In genomic region chr19:12669272-12670158, GRCh38 we compare ENCODE assay signal across 1 cellular context.
TF ChIP-seq lines count a peak whose summit lies in the region.

No MANE protein-coding gene starts in this region.

TF ChIP-seq in HepG2, 621 proteins besides CTCF, POLR2A, EP300 and RAD21 (continued from another document and continues in another):
- TF ChIP-seq ZHX2 (IDR thresholded peaks at IDR 0.05; ENCODE audit: low read depth): peak; percentile 64; the same call in 1 of the 2 replicates
- TF ChIP-seq ZHX2 (CRISPR knock-in tag; IDR thresholded peaks at IDR 0.05; ENCODE audit: borderline replicate concordance): no peak
- no peak for TF ChIP-seq SNAPC5 (CRISPR knock-in tag; IDR thresholded peaks at IDR 0.05; ENCODE audit: borderline replicate concordance)
- TF ChIP-seq ZNF761 (CRISPR knock-in tag; conservative IDR thresholded peaks at IDR 0.05): no peak
- 0 out of 2 replicates have a peak, but pooled peaks have one; percentile 27 for TF ChIP-seq ZNF564 (CRISPR knock-in tag; IDR thresholded peaks at IDR 0.05)
- TF ChIP-seq ZFAT (CRISPR knock-in tag; conservative IDR thresholded peaks at IDR 0.05): no peak
- TF ChIP-seq DNMT3B (CRISPR knock-in tag; conservative IDR thresholded peaks at IDR 0.05): no peak
- TF ChIP-seq ZNF484 (CRISPR knock-in tag; IDR thresholded peaks at IDR 0.05; ENCODE audit: borderline replicate concordance, low read depth): no peak
- TF ChIP-seq ZNF691 (CRISPR knock-in tag; IDR thresholded peaks at IDR 0.05; ENCODE audit: borderline replicate concordance, low read depth): no peak
- TF ChIP-seq ZNF572 (CRISPR knock-in tag; IDR thresholded peaks at IDR 0.05): no peak
- peak; percentile 55; the same call in 1 of the 2 replicates for TF ChIP-seq HOXA5 (CRISPR knock-in tag; IDR thresholded peaks at IDR 0.05)
- TF ChIP-seq ZNF543 (CRISPR knock-in tag; IDR thresholded peaks at IDR 0.05): no peak
- TF ChIP-seq CAMTA2 (CRISPR knock-in tag; IDR thresholded peaks at IDR 0.05; ENCODE audit: borderline replicate concordance): no peak
- no peak for TF ChIP-seq NAIF1 (CRISPR knock-in tag; IDR thresholded peaks at IDR 0.05; ENCODE audit: borderline replicate concordance)
- TF ChIP-seq SAFB2 (CRISPR knock-in tag; IDR thresholded peaks at IDR 0.05; ENCODE audit: borderline replicate concordance, low read depth): no peak
- TF ChIP-seq TMF1 (CRISPR knock-in tag; IDR thresholded peaks at IDR 0.05; ENCODE audit: low read depth): no peak
- TF ChIP-seq HIC2 (CRISPR knock-in tag; IDR thresholded peaks at IDR 0.05; ENCODE audit: low read depth): no peak
- TF ChIP-seq ZC3H4 (CRISPR knock-in tag; IDR thresholded peaks at IDR 0.05; ENCODE audit: borderline replicate concordance): no peak
- peak; percentile 99 for TF ChIP-seq ZBTB40 (IDR thresholded peaks at IDR 0.05)
- peak; percentile 65; the same call in 1 of the 2 replicates for TF ChIP-seq ZBTB40 (CRISPR knock-in tag; IDR thresholded peaks at IDR 0.05)
- peak; percentile 74; the same call in 1 of the 2 replicates for TF ChIP-seq YEATS4 (CRISPR knock-in tag; IDR thresholded peaks at IDR 0.05; ENCODE audit: borderline replicate concordance)
- no peak for TF ChIP-seq ZNF569 (CRISPR knock-in tag; IDR thresholded peaks at IDR 0.05; ENCODE audit: borderline replicate concordance)
- TF ChIP-seq CBX5 (CRISPR knock-in tag; IDR thresholded peaks at IDR 0.05; ENCODE audit: borderline replicate concordance): no peak; the same call in 1 of the 2 replicates
- no peak for TF ChIP-seq ZNF33A (CRISPR knock-in tag; IDR thresholded peaks at IDR 0.05; ENCODE audit: borderline replicate concordance)
- no peak for TF ChIP-seq RBAK (CRISPR knock-in tag; IDR thresholded peaks at IDR 0.05)
- TF ChIP-seq NR2F1 (CRISPR knock-in tag; IDR thresholded peaks at IDR 0.05): no peak
- TF ChIP-seq ZBTB25 (CRISPR knock-in tag; IDR thresholded peaks at IDR 0.05): peak; percentile 18; the same call in 1 of the 2 replicates
- TF ChIP-seq ZNF629 (CRISPR knock-in tag; conservative IDR thresholded peaks at IDR 0.05): no peak
- no peak for TF ChIP-seq HINFP (CRISPR knock-in tag; IDR thresholded peaks at IDR 0.05; ENCODE audit: low read depth)
- no peak for TF ChIP-seq ZEB1 (IDR thresholded peaks at IDR 0.05; ENCODE audit: insufficient replicate concordance, low read depth)
- TF ChIP-seq SIN3A (IDR thresholded peaks at IDR 0.05; ENCODE audit: borderline replicate concordance, low read depth, low read length): no peak
- TF ChIP-seq ZNF605 (CRISPR knock-in tag; IDR thresholded peaks at IDR 0.05): 0 out of 2 replicates have a peak, but pooled peaks have one; percentile 2
- peak; percentile 89 for TF ChIP-seq YEATS2 (CRISPR knock-in tag; IDR thresholded peaks at IDR 0.05; ENCODE audit: borderline replicate concordance)
- TF ChIP-seq FOXP1 (IDR thresholded peaks at IDR 0.05): peak; percentile 80
- TF ChIP-seq FOXP1 (CRISPR knock-in tag; IDR thresholded peaks at IDR 0.05): peak; percentile 65; the same call in 1 of the 2 replicates
- TF ChIP-seq HMG20A (CRISPR knock-in tag; IDR thresholded peaks at IDR 0.05; ENCODE audit: borderline replicate concordance): no peak
- no peak for TF ChIP-seq ZNF251 (CRISPR knock-in tag; IDR thresholded peaks at IDR 0.05)
- TF ChIP-seq ZNF510 (CRISPR knock-in tag; IDR thresholded peaks at IDR 0.05; ENCODE audit: low read depth): no peak
- no peak for TF ChIP-seq ZFP62 (CRISPR knock-in tag; IDR thresholded peaks at IDR 0.05)
- no peak; the same call in 1 of the 2 replicates for TF ChIP-seq KDM3A (CRISPR knock-in tag; IDR thresholded peaks at IDR 0.05; ENCODE audit: low read depth)
- TF ChIP-seq KLF15 (CRISPR knock-in tag; IDR thresholded peaks at IDR 0.05; ENCODE audit: borderline replicate concordance): no peak; the same call in 1 of the 2 replicates
- TF ChIP-seq ZNF75D (CRISPR knock-in tag; IDR thresholded peaks at IDR 0.05; ENCODE audit: borderline replicate concordance): no peak
- peak; percentile 79 for TF ChIP-seq DMAP1 (CRISPR knock-in tag; IDR thresholded peaks at IDR 0.05)
- no peak for TF ChIP-seq ZNF343 (CRISPR knock-in tag; IDR thresholded peaks at IDR 0.05)
- TF ChIP-seq SRSF4 (IDR thresholded peaks at IDR 0.05; ENCODE audit: low read depth, low read length, poor library complexity, severe bottlenecking): no peak
